Comparison of ENCODE assay signal across 31 cellular contexts in genomic region chr7:157516911-157517781, GRCh38.
DNase-seq lines count a peak whose midpoint lies in the region; TF ChIP-seq lines count a peak whose summit lies in the region.
"Had no signal": no experiment of that assay in that cellular context is flagged by ENCODE, and none has a peak within 500 bp of the region (broad histone marks: within the 10 kb centered on the region; RNA-seq: fewer than 3 reads in every experiment).

No MANE protein-coding gene starts in this region.

- H3K9ac ChIP-seq in BLaER1 = no peak overlapping the region
- H3K9ac ChIP-seq: SK-N-SH had no signal

- no peaks in the 10 kb centered on the region for H4K20me1 ChIP-seq in BLaER1

- peaks cover 13% of the 10 kb centered on the region for H3K27me3 Mint-ChIP-seq in chondrocyte (ENCODE audit: low read depth)
- no peaks in the 10 kb centered on the region for H3K27me3 Mint-ChIP-seq in osteocyte (ENCODE audit: unreplicated experiment)
- H3K27me3 Mint-ChIP-seq in activated naive CD8-positive, alpha-beta T cell treated with anti-CD3 and anti-CD28 coated beads for 36 hours = no peaks in the 10 kb centered on the region

- DNase-seq in H7 (peak; percentile 47), chondrocyte (ENCODE audit: low spot score) (peak; percentile 89), osteocyte (ENCODE audit: extremely low spot score, unreplicated experiment) (peak; percentile 85)
- DNase-seq in activated CD4-positive, CD25-positive, alpha-beta regulatory T cell (lab: John Stamatoyannopoulos, UW) = no peak
- DNase-seq in activated naive CD8-positive, alpha-beta T cell treated with anti-CD3 and anti-CD28 coated beads for 36 hours = no peak
- DNase-seq in stimulated activated CD4-positive, alpha-beta T cell treated with anti-CD3 and anti-CD28 coated beads, Interleukin-4, amount 100 ng/mL, for 1 hour = no peak
- DNase-seq: anterior cingulate cortex; CD4-positive, CD25-positive, alpha-beta regulatory T cell; cortex of kidney; EL; esophagus squamous epithelium; foreskin melanocyte; KG1; left colon; mesendoderm; MM.1S; NCI-H1417; NCI-H2081 treated with DMSO at 0.1 percent for 48 hours; NCI-H226; NCI-H69; nucleus accumbens; SK-N-SH; stimulated activated CD4-positive, alpha-beta T cell treated with anti-CD3 and anti-CD28 coated beads, Interleukin-1b, Interleukin-23, amount 100 ng/mL, for 48 hours; T-helper 17 cell; trophoblast cell had no signal

- no peaks in the 10 kb centered on the region for H3K36me3 ChIP-seq in BLaER1
- H3K36me3 ChIP-seq in H7 (replicated peaks; ENCODE audit: control insufficient read depth, insufficient read depth, low read length) = no peaks in the 10 kb centered on the region
- H3K36me3 ChIP-seq: cardiac muscle cell, esophagus squamous epithelium had no signal

- H3K27ac ChIP-seq in BLaER1 = no peak overlapping the region
- H3K27ac ChIP-seq: cardiac muscle cell, esophagus squamous epithelium, RWPE1, skin epidermis had no signal

- peak overlapping the region; percentile 48 for H3K4me2 ChIP-seq in BLaER1
- H3K4me2 ChIP-seq: SK-N-SH had no signal

- H3K4me1 ChIP-seq in BLaER1 = peaks cover 38% of the 10 kb centered on the region
- H3K4me1 ChIP-seq: esophagus squamous epithelium had no signal

- no peaks in the 10 kb centered on the region for H3K9me3 Mint-ChIP-seq in chondrocyte (ENCODE audit: low read depth)
- H3K9me3 Mint-ChIP-seq in osteocyte (ENCODE audit: unreplicated experiment) = no peaks in the 10 kb centered on the region
- no peaks in the 10 kb centered on the region for H3K9me3 Mint-ChIP-seq in activated naive CD8-positive, alpha-beta T cell treated with anti-CD3 and anti-CD28 coated beads for 36 hours
- H3K9me3 Mint-ChIP-seq: activated naive CD4-positive, alpha-beta T cell treated with anti-CD3 and anti-CD28 coated beads, Interleukin-2, amount 50 U/mL, for 72 hours had no signal

- H3K9me3 ChIP-seq in BLaER1 = no peaks in the 10 kb centered on the region
- H3K9me3 ChIP-seq: esophagus squamous epithelium, SK-N-SH had no signal

- H3K27me3 ChIP-seq in BLaER1 = no peaks in the 10 kb centered on the region
- H3K27me3 ChIP-seq in H7 (ENCODE audit: control insufficient read depth, insufficient read depth, low read length) = no peaks in the 10 kb centered on the region
- H3K27me3 ChIP-seq: cardiac muscle cell had no signal

- no peak overlapping the region for H3K27ac Mint-ChIP-seq in chondrocyte (ENCODE audit: unreplicated experiment)
- no peak overlapping the region for H3K27ac Mint-ChIP-seq in osteocyte (ENCODE audit: unreplicated experiment)
- no peak overlapping the region for H3K27ac Mint-ChIP-seq in activated naive CD8-positive, alpha-beta T cell treated with anti-CD3 and anti-CD28 coated beads for 36 hours
- H3K27ac Mint-ChIP-seq: CD4-positive, CD25-positive, alpha-beta regulatory T cell; T-helper 17 cell had no signal

- no peaks in the 10 kb centered on the region for H3K4me1 Mint-ChIP-seq in chondrocyte (ENCODE audit: low read depth)
- no peaks in the 10 kb centered on the region for H3K4me1 Mint-ChIP-seq in osteocyte (ENCODE audit: unreplicated experiment)
- no peaks in the 10 kb centered on the region for H3K4me1 Mint-ChIP-seq in activated naive CD8-positive, alpha-beta T cell treated with anti-CD3 and anti-CD28 coated beads for 36 hours

- H3K4me3 ChIP-seq in BLaER1 (no peak overlapping the region), H7 (ENCODE audit: insufficient read depth, low read depth, low read length) (no peak overlapping the region)
- H3K4me3 ChIP-seq: cardiac muscle cell, esophagus squamous epithelium, GM12878, skin epidermis had no signal

- H3K4me3 Mint-ChIP-seq in chondrocyte (ENCODE audit: unreplicated experiment) (no peak overlapping the region), osteocyte (ENCODE audit: unreplicated experiment) (no peak overlapping the region)
- no peak overlapping the region for H3K4me3 Mint-ChIP-seq in activated naive CD8-positive, alpha-beta T cell treated with anti-CD3 and anti-CD28 coated beads for 36 hours
- H3K4me3 Mint-ChIP-seq: CD4-positive, CD25-positive, alpha-beta regulatory T cell; T-helper 17 cell had no signal

- H3K36me3 Mint-ChIP-seq in chondrocyte (ENCODE audit: low read depth) (no peaks in the 10 kb centered on the region), osteocyte (ENCODE audit: unreplicated experiment) (no peaks in the 10 kb centered on the region)
- H3K36me3 Mint-ChIP-seq in activated naive CD8-positive, alpha-beta T cell treated with anti-CD3 and anti-CD28 coated beads for 36 hours = no peaks in the 10 kb centered on the region
- H3K36me3 Mint-ChIP-seq: activated naive CD4-positive, alpha-beta T cell treated with anti-CD3 and anti-CD28 coated beads, Interleukin-2, amount 50 U/mL, for 72 hours; CD4-positive, CD25-positive, alpha-beta regulatory T cell had no signal

- TF ChIP-seq CTCF in chondrocyte (IDR thresholded peaks at IDR 0.05) = no peak
- TF ChIP-seq CTCF in osteocyte (IDR thresholded peaks at IDR 0.05) = no peak

Comparison
In these comparisons a context has a peak if more than half of its experiments do, and no peak if none do; other contexts are left out.
1. DNase-seq: peak in H7 (single experiment), chondrocyte (single experiment) and osteocyte (single experiment); none in activated CD4-positive, CD25-positive, alpha-beta regulatory T cell (0 of 4), activated naive CD8-positive, alpha-beta T cell treated with anti-CD3 and anti-CD28 coated beads for 36 hours (single experiment) and stimulated activated CD4-positive, alpha-beta T cell treated with anti-CD3 and anti-CD28 coated beads, Interleukin-4, amount 100 ng/mL, for 1 hour (single experiment).